11 cellular contexts compared by ENCODE assay signal in the genomic region with DNA sequence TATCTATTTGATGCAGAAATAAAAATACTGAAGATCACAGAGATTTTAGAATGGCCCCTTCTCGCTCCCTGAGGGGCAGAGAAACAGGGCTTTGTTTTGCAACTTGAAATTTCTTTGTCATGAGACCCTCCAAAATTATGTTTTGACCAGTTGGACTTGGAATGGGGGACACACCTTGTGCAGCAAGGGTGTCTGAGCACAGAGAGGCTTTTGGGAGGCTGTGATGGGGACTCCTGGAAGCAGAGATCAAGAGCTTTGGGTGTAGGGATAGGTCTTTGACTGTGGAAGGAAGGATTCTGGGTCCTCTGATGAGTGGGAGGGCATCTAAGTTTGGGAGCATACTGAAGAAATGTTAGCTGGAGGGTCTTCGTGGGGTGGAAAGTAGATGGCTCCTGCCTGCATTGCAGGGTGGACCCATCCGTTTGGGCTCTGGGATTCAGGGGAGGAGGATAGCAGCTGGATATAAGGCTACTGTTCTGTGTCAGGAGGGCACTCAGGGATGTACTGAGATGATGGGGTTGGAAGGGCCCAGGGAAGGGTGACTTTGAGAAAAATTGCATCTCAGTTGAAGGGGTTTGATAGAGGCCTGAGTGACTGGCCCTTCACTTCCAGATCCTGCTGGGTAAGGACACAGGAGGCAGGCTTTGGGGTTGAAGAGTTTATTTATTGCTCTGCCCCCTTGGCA. TPM values are rescaled to one million over a fixed set of nuclear protein-coding genes. Genes with fewer than 3 reads are reported as not detected.
DNase-seq lines count a peak whose midpoint lies in the region; ATAC-seq and TF ChIP-seq lines count a peak whose summit lies in the region.
"Had no signal": no experiment of that assay in that cellular context is flagged by ENCODE, and none has a peak within 500 bp of the region (broad histone marks: within the 10 kb centered on the region; RNA-seq: fewer than 3 reads in every experiment).

No MANE protein-coding gene starts in this region.

- peak overlapping the region; percentile 78 for H3K4me3 Mint-ChIP-seq in CD4-positive, alpha-beta T cell
- H3K4me3 Mint-ChIP-seq in effector memory CD8-positive, alpha-beta T cell, result peak overlapping the region; percentile 83 to 90

- no peak for TF ChIP-seq POLR2A in body of pancreas (IDR thresholded peaks at IDR 0.05)

- H3K27me3 ChIP-seq in CD4-positive, alpha-beta T cell (ENCODE audit: control insufficient read depth, insufficient read depth, low read length), result no peaks in the 10 kb centered on the region
- H3K27me3 ChIP-seq in body of pancreas, result no peaks in the 10 kb centered on the region

- WGBS in body of pancreas, 2 donors, result 90 to 94% methylated on average over 3 of the region's 3 CpGs

- TF ChIP-seq CTCF in CD4-positive, alpha-beta T cell (IDR thresholded peaks at IDR 0.05), result no peak
- TF ChIP-seq CTCF in omental fat pad (IDR thresholded peaks at IDR 0.05) (no peak), body of pancreas (IDR thresholded peaks at IDR 0.05) (no peak)

- no peak for DNase-seq in CD4-positive, alpha-beta T cell
- peak; percentile 7 for DNase-seq in H4 (ENCODE audit: low spot score)
- DNase-seq in effector memory CD8-positive, alpha-beta T cell, result no peak
- DNase-seq in omental fat pad (ENCODE audit: low spot score), result peak; percentile 16
- DNase-seq in HEK293T (ENCODE audit: extremely low spot score), result no peak
- DNase-seq in body of pancreas, result no peak
- DNase-seq in DMS79 (lab: John Stamatoyannopoulos, UW), result no peak
- DNase-seq: SIG-M5 had no signal

- H3K27ac Mint-ChIP-seq in CD4-positive, alpha-beta T cell, result no peak overlapping the region
- peak overlapping the region in 1 of 2 donors; percentile 57 for H3K27ac Mint-ChIP-seq in effector memory CD8-positive, alpha-beta T cell

- no peak for ATAC-seq in CD4-positive, alpha-beta T cell (ENCODE audit: poor library complexity)
- ATAC-seq in effector memory CD8-positive, alpha-beta T cell (replicated peaks), result no peak
- ATAC-seq in omental fat pad (ENCODE audit: low FRiP score) (no peak), body of pancreas (no peak)

- H3K4me1 ChIP-seq in body of pancreas, result peaks cover 61% of the 10 kb centered on the region
- H3K4me1 ChIP-seq: parathyroid adenoma had no signal

- intact Hi-C loops in CD4-positive, alpha-beta T cell (cut with DNase I, micrococcal nuclease), result loop anchor here (1.0 to 10.0 kb wide), 12 partner anchors 46 to 1774 kb away; a partner anchor contains a TSS
- intact Hi-C loops in body of pancreas (cut with DNase I), result no loop called here

- POLR2A ChIA-PET in CD4-positive, alpha-beta T cell (lab: Charles Lee), result interaction anchor here (0.7 to 1.8 kb wide), 7 partner anchors 8 to 905 kb away, joined by 3 to 11 read pairs (median 4); a partner anchor contains a TSS
- POLR2A ChIA-PET in HEK293T (lab: Yijun Ruan, JAX), result interaction anchor here (0.8 kb wide), 1 partner anchor 45 kb away, joined by 3 read pairs; no protein-coding TSS in a partner anchor

- no peaks in the 10 kb centered on the region for H3K9me3 Mint-ChIP-seq in CD4-positive, alpha-beta T cell
- no peaks in the 10 kb centered on the region for H3K9me3 Mint-ChIP-seq in effector memory CD8-positive, alpha-beta T cell

- no peak overlapping the region for H3K4me3 ChIP-seq in body of pancreas

- no peak overlapping the region for H3K27ac ChIP-seq in CD4-positive, alpha-beta T cell (ENCODE audit: low read depth, low read length)
- H3K27ac ChIP-seq in body of pancreas, result peak overlapping the region in 1 of 4 donors; percentile 2
- H3K27ac ChIP-seq: KMS-11, parathyroid adenoma, thoracic aorta had no signal

- H3K36me3 Mint-ChIP-seq in CD4-positive, alpha-beta T cell (ENCODE audit: low read depth), result no peaks in the 10 kb centered on the region
- peaks cover 18% of the 10 kb centered on the region for H3K36me3 Mint-ChIP-seq in effector memory CD8-positive, alpha-beta T cell (ENCODE audit: insufficient read depth)

- no peaks in the 10 kb centered on the region for H3K36me3 ChIP-seq in body of pancreas (replicated peaks in 1 of 2; ENCODE audit: insufficient read depth in 1 of 2, low read depth in 2 of 2)
- H3K36me3 ChIP-seq: thoracic aorta had no signal

- H3K4me1 Mint-ChIP-seq in CD4-positive, alpha-beta T cell (ENCODE audit: low read depth), result peaks cover 47% of the 10 kb centered on the region
- H3K4me1 Mint-ChIP-seq in effector memory CD8-positive, alpha-beta T cell (ENCODE audit: low read depth in 2 of 2), result peaks cover 30 to 43% of the 10 kb centered on the region in 2 donors

- H3K9me3 ChIP-seq in CD4-positive, alpha-beta T cell (ENCODE audit: control insufficient read depth, low read length), result no peaks in the 10 kb centered on the region
- H3K9me3 ChIP-seq in body of pancreas, result no peaks in the 10 kb centered on the region
- H3K9me3 ChIP-seq: thoracic aorta had no signal

- no peaks in the 10 kb centered on the region for H3K27me3 Mint-ChIP-seq in CD4-positive, alpha-beta T cell
- H3K27me3 Mint-ChIP-seq in effector memory CD8-positive, alpha-beta T cell, result no peaks in the 10 kb centered on the region

- CTCF ChIA-PET in CD4-positive, alpha-beta T cell (lab: Charles Lee), result interaction anchor here (1.0 to 2.0 kb wide), 14 partner anchors 8 to 330 kb away, joined by 3 to 22 read pairs (median 3); a partner anchor contains a TSS
- CTCF ChIA-PET in HEK293T (lab: Yijun Ruan, JAX), result interaction anchor here (0.6 to 1.7 kb wide), 6 partner anchors 11 to 126 kb away, joined by 3 to 6 read pairs (median 4); no protein-coding TSS in a partner anchor

TF ChIP-seq in HEK293T, 16 proteins besides CTCF, POLR2A, EP300 and RAD21:
- no peak for TF ChIP-seq LEF1 (IDR thresholded peaks at IDR 0.05; ENCODE audit: borderline replicate concordance)
- TF ChIP-seq TARDBP (IDR thresholded peaks at IDR 0.05), result no peak
- no peak for TF ChIP-seq NFRKB (IDR thresholded peaks at IDR 0.05)
- TF ChIP-seq FOXM1 (IDR thresholded peaks at IDR 0.05; ENCODE audit: borderline replicate concordance), result no peak
- no peak for TF ChIP-seq FOXA1 (IDR thresholded peaks at IDR 0.05)
- TF ChIP-seq BHLHE40 (IDR thresholded peaks at IDR 0.05; ENCODE audit: borderline replicate concordance), result no peak
- no peak for TF ChIP-seq SP1 (IDR thresholded peaks at IDR 0.05)
- TF ChIP-seq ELF4 (IDR thresholded peaks at IDR 0.05), result no peak
- no peak for TF ChIP-seq CTBP1 (IDR thresholded peaks at IDR 0.05; ENCODE audit: borderline replicate concordance)
- TF ChIP-seq SUZ12 (IDR thresholded peaks at IDR 0.05), result no peak
- TF ChIP-seq ARNT (IDR thresholded peaks at IDR 0.05), result no peak
- no peak for TF ChIP-seq L3MBTL2 (conservative IDR thresholded peaks at IDR 0.05)

RNA-seq across cellular contexts. Expression of a gene that starts 1.8 kb away (rescaled TPM):
- under 1 TPM; 0.42 to 0.58 TPM for total RNA-seq in CD4-positive, alpha-beta T cell
- total RNA-seq in H4 (2014; rRNA removed; shearing (Covaris generic)), result 1.9 and 2.7 TPM in 2 replicates
- total RNA-seq in omental fat pad (10 to 100 TPM in 2 of 4 donors, 1 to 10 TPM in 2; 7.6 to 18.8 (median 10.7) TPM), body of pancreas (10 to 100 TPM; 11.2 to 11.9 TPM)

RNA-seq across cellular contexts. Expression of a gene that starts 49.1 kb away (rescaled TPM):
- total RNA-seq in CD4-positive, alpha-beta T cell, result 1 to 10 TPM; 4.5 to 7.2 TPM
- total RNA-seq in H4 (2014; rRNA removed; shearing (Covaris generic)), result 71.9 and 75.3 TPM in 2 replicates
- 10 to 100 TPM in 3 of 4 donors, 1 to 10 TPM in 1; 6.6 to 30.4 (median 19.1) TPM for total RNA-seq in omental fat pad
- total RNA-seq in body of pancreas, result 10 to 100 TPM in 1 of 2 donors, 1 to 10 TPM in 1; 9.2 to 14.0 TPM

RNA-seq across cellular contexts. Expression of a gene that starts 49.5 kb away (rescaled TPM):
- total RNA-seq in CD4-positive, alpha-beta T cell, result under 1 TPM; 0.05 to 0.14 TPM
- total RNA-seq in H4 (2014; rRNA removed; shearing (Covaris generic)), result 5.5 and 5.9 TPM in 2 replicates
- total RNA-seq in omental fat pad (1 to 10 TPM in 1 of 4 donors, under 1 TPM in 3; 0.44 to 1.1 (median 0.64) TPM), body of pancreas (under 1 TPM; 0.26 to 0.33 TPM)

Comparison
In these comparisons a context has a peak if more than half of its experiments do, and no peak if none do; other contexts are left out.
1. DNase-seq: peak in H4 (single experiment) and omental fat pad (single experiment); none in CD4-positive, alpha-beta T cell (0 of 10), effector memory CD8-positive, alpha-beta T cell (0 of 3), HEK293T (single experiment), body of pancreas (0 of 4) and DMS79 (single experiment).